29 cellular contexts compared by ENCODE assay signal in genomic region chr4:1953335-1953734, GRCh38. TPM values are rescaled to one million over a fixed set of nuclear protein-coding genes. Genes with fewer than 3 reads are reported as not detected.
A peak's percentile ranks its signal among the peaks of the same experiment; 100 is the strongest.
DNase-seq lines count a peak whose midpoint lies in the region; ATAC-seq, FAIRE-seq and TF ChIP-seq lines count a peak whose summit lies in the region.
"Had no signal": no experiment of that assay in that cellular context is flagged by ENCODE, and none has a peak within 500 bp of the region (broad histone marks: within the 10 kb centered on the region; RNA-seq: fewer than 3 reads in every experiment).

No MANE protein-coding gene starts in this region.

- no peaks in the 10 kb centered on the region; the same call in 1 of the 2 replicates for H4K20me1 ChIP-seq in IMR-90 (ENCODE audit: insufficient read depth, low read length)
- no peaks in the 10 kb centered on the region for H4K20me1 ChIP-seq in K562 (replicated peaks; ENCODE audit: control insufficient read depth, insufficient read depth, low read length)

- H3K9me3 ChIP-seq in IMR-90 (ENCODE audit: control insufficient read depth, insufficient read depth, low read length) (no peaks in the 10 kb centered on the region), K562 (replicated peaks; ENCODE audit: control insufficient read depth, insufficient read depth, low read depth, low read length) (no peaks in the 10 kb centered on the region)
- H3K9me3 ChIP-seq: BE2C, BLaER1 had no signal

- H3K14ac ChIP-seq in IMR-90 (replicated peaks; ENCODE audit: low read depth, low read length), result no peak overlapping the region

- H2BK20ac ChIP-seq in IMR-90 (ENCODE audit: low read depth, low read length), result no peak overlapping the region

- no peak overlapping the region for H3K4me3 ChIP-seq in IMR-90 (ENCODE audit: insufficient read depth, low read depth, low read length)
- no peak overlapping the region for H3K4me3 ChIP-seq in K562
- H3K4me3 ChIP-seq: BLaER1, GM12878 had no signal

- H3K4me3 Mint-ChIP-seq in nephron progenitor cell (no peak overlapping the region), progenitor cell of endocrine pancreas (ENCODE audit: low read depth) (no peak overlapping the region)
- H3K4me3 Mint-ChIP-seq: CD14-positive monocyte; CD4-positive, alpha-beta memory T cell; CD4-positive, CD25-positive, alpha-beta regulatory T cell; CD8-positive, alpha-beta memory T cell had no signal

- no peak overlapping the region for H3K18ac ChIP-seq in IMR-90 (ENCODE audit: low read depth, low read length)

- H3K9ac ChIP-seq in IMR-90 (ENCODE audit: low read depth, low read length) (no peak overlapping the region), K562 (ENCODE audit: insufficient read depth in 1 of 2, low read depth in 2 of 2, low read length in 2 of 2) (no peak overlapping the region)
- H3K9ac ChIP-seq: BLaER1 had no signal

- no peak overlapping the region for H4K5ac ChIP-seq in IMR-90 (ENCODE audit: low read depth, low read length)

- H2BK15ac ChIP-seq in IMR-90 (ENCODE audit: low read depth, low read length), result no peak overlapping the region

- H3K4me1 Mint-ChIP-seq in nephron progenitor cell, result peaks cover 6% of the 10 kb centered on the region
- H3K4me1 Mint-ChIP-seq in progenitor cell of endocrine pancreas (ENCODE audit: low read depth), result no peaks in the 10 kb centered on the region
- H3K4me1 Mint-ChIP-seq: CD14-positive monocyte; CD4-positive, alpha-beta memory T cell; CD4-positive, CD25-positive, alpha-beta regulatory T cell; CD8-positive, alpha-beta memory T cell had no signal

- H3K4ac ChIP-seq in IMR-90 (ENCODE audit: low read depth, low read length), result no peak overlapping the region

- H3K4me2 ChIP-seq in IMR-90 (ENCODE audit: low read depth, low read length) (no peak overlapping the region), K562 (ENCODE audit: insufficient read depth, low read length) (no peak overlapping the region)
- H3K4me2 ChIP-seq: BLaER1 had no signal

- H3K36me3 Mint-ChIP-seq in nephron progenitor cell (ENCODE audit: low read depth) (peaks cover 62% of the 10 kb centered on the region), progenitor cell of endocrine pancreas (ENCODE audit: insufficient read depth) (peaks cover 14% of the 10 kb centered on the region)

- H3K79me2 ChIP-seq in K562 (ENCODE audit: control insufficient read depth, insufficient read depth, low read length), result no peaks in the 10 kb centered on the region

- peak overlapping the region; percentile 31 for H3K27ac Mint-ChIP-seq in nephron progenitor cell
- peak overlapping the region; percentile 37 for H3K27ac Mint-ChIP-seq in progenitor cell of endocrine pancreas
- H3K27ac Mint-ChIP-seq: CD8-positive, alpha-beta memory T cell had no signal

- H3K36me3 ChIP-seq in IMR-90 (ENCODE audit: control insufficient read depth, insufficient read depth, low read length), result peaks cover 37% of the 10 kb centered on the region
- peaks cover 92% of the 10 kb centered on the region for H3K36me3 ChIP-seq in K562 (ENCODE audit: control insufficient read depth, insufficient read depth, low read length)

- TF ChIP-seq CTCF in IMR-90 (conservative IDR thresholded peaks at IDR 0.05; ENCODE audit: low read depth, low read length) (no peak), K562 (IDR thresholded peaks at IDR 0.05 in 2 of 3, conservative IDR thresholded peaks at IDR 0.05 in 1 of 3; ENCODE audit: insufficient read depth in 2 of 3, low read depth in 1 of 3, low read length in 3 of 3) (no peak), nephron progenitor cell (IDR thresholded peaks at IDR 0.05) (no peak), progenitor cell of endocrine pancreas (IDR thresholded peaks at IDR 0.05; ENCODE audit: unreplicated experiment) (no peak)

- TF ChIP-seq RAD21 in IMR-90 (IDR thresholded peaks at IDR 0.05; ENCODE audit: low read length) (no peak), K562 (CRISPR knock-in tag; conservative IDR thresholded peaks at IDR 0.05 in 1 of 2, IDR thresholded peaks at IDR 0.05 in 1 of 2) (no peak)

- H3K9me1 ChIP-seq in IMR-90 (ENCODE audit: insufficient read depth, low read length) (no peaks in the 10 kb centered on the region), K562 (ENCODE audit: control insufficient read depth, insufficient read depth, low read length) (no peaks in the 10 kb centered on the region)

- BruUV-seq in IMR-90 (replicated peaks; lab: Mats Ljungman, UMichigan) (no TSS peak), K562 (replicated peaks; lab: Mats Ljungman, UMichigan) (no TSS peak)

- no peak overlapping the region for H4K8ac ChIP-seq in IMR-90 (ENCODE audit: low read depth in 2 of 2, low read length in 2 of 2)

- H3K27me3 Mint-ChIP-seq in nephron progenitor cell (ENCODE audit: low read depth, poor library complexity) (peaks cover 2% of the 10 kb centered on the region), progenitor cell of endocrine pancreas (no peaks in the 10 kb centered on the region)
- H3K27me3 Mint-ChIP-seq: CD4-positive, alpha-beta memory T cell; CD4-positive, CD25-positive, alpha-beta regulatory T cell; CD8-positive, alpha-beta memory T cell had no signal

- intact Hi-C loops in IMR-90 (cut with micrococcal nuclease) (no loop called here), K562 (cut with micrococcal nuclease) (no loop called here)

- TF ChIP-seq POLR2A in IMR-90 (IDR thresholded peaks at IDR 0.05; ENCODE audit: low read depth, low read length), result no peak
- TF ChIP-seq POLR2A in K562 (conservative IDR thresholded peaks at IDR 0.05), result no peak

- POLR2A ChIA-PET in IMR-90 (lab: Charles Lee; ENCODE audit: unreplicated experiment), result no interaction called here
- POLR2A ChIA-PET in K562 (lab: Yijun Ruan, JAX), result interaction anchor here (1.0 kb wide), 1 partner anchor 8 kb away, joined by 3 read pairs; no protein-coding TSS in a partner anchor

- no peaks in the 10 kb centered on the region for H3K27me3 ChIP-seq in IMR-90 (ENCODE audit: control insufficient read depth, insufficient read depth, low read length)
- no peaks in the 10 kb centered on the region for H3K27me3 ChIP-seq in K562 (ENCODE audit: control insufficient read depth in 2 of 2, insufficient read depth in 2 of 2, low read length in 2 of 2)
- H3K27me3 ChIP-seq: BE2C, BLaER1 had no signal

- peaks cover 4 to 51% of the 10 kb centered on the region in 2 experiments; a peak in 3 of 4 replicates for H3K79me1 ChIP-seq in IMR-90 (ENCODE audit: low read depth in 1 of 2, low read length in 2 of 2)

- FAIRE-seq in K562 (lab: Jason Lieb, UNC), result no peak
- FAIRE-seq: A204.1, GM12878, GM12892, GM18507, GM19239 had no signal

- H2AFZ ChIP-seq in IMR-90 (replicated peaks; ENCODE audit: low read length, poor library complexity) (no peak overlapping the region), K562 (ENCODE audit: low read depth, low read length) (no peak overlapping the region)

- H2AK9ac ChIP-seq in IMR-90 (replicated peaks; ENCODE audit: low read depth, low read length, poor library complexity), result peak overlapping the region; percentile 65

- no peak overlapping the region for H2BK5ac ChIP-seq in IMR-90 (ENCODE audit: low read depth, low read length, poor library complexity, severe bottlenecking)

- no peak overlapping the region for H3K56ac ChIP-seq in IMR-90 (ENCODE audit: extremely low read depth, insufficient read depth, low read length)

- H3K9me3 Mint-ChIP-seq in nephron progenitor cell, result no peaks in the 10 kb centered on the region
- H3K9me3 Mint-ChIP-seq in progenitor cell of endocrine pancreas (ENCODE audit: low read depth), result no peaks in the 10 kb centered on the region
- H3K9me3 Mint-ChIP-seq: CD14-positive monocyte; CD4-positive, alpha-beta memory T cell; CD4-positive, CD25-positive, alpha-beta regulatory T cell; CD8-positive, alpha-beta memory T cell had no signal

- H3K27ac ChIP-seq in IMR-90 (ENCODE audit: insufficient read depth, low read length), result no peak overlapping the region
- H3K27ac ChIP-seq in K562 (ENCODE audit: extremely low read depth, low read depth, low read length), result no peak overlapping the region
- H3K27ac ChIP-seq: BLaER1 had no signal

- no peak for TF ChIP-seq EP300 in K562 (IDR thresholded peaks at IDR 0.05; ENCODE audit: low read length)

- ATAC-seq in IMR-90 (ENCODE audit: low read depth), result no peak
- no peak for ATAC-seq in K562
- ATAC-seq: GM12878 had no signal

- CTCF ChIA-PET in IMR-90 (lab: Yijun Ruan, JAX), result no interaction called here
- CTCF ChIA-PET in K562 (lab: Yijun Ruan, JAX; ENCODE audit: low intra/inter-chr PET ratio), result interaction anchor here (0.7 kb wide), 1 partner anchor 37 kb away, joined by 3 read pairs; no protein-coding TSS in a partner anchor

- H3K4me1 ChIP-seq in IMR-90 (ENCODE audit: control insufficient read depth, insufficient read depth, low read length) (peaks cover 5% of the 10 kb centered on the region; the same call in 1 of the 2 replicates), K562 (replicated peaks in 1 of 2; ENCODE audit: control insufficient read depth in 2 of 2, insufficient read depth in 2 of 2, low read length in 2 of 2) (peaks cover 0 to 5% of the 10 kb centered on the region in 2 experiments; a peak in 1 of 5 replicates)
- H3K4me1 ChIP-seq: BE2C, BLaER1 had no signal

- no peak overlapping the region for H3K23ac ChIP-seq in IMR-90 (ENCODE audit: low read depth, low read length)

- dilution Hi-C loops in IMR-90 (cut with HindIII; ENCODE audit: low sequenced_read_pairs, unreplicated experiment), result no loop called here

- no peak overlapping the region for H4K91ac ChIP-seq in IMR-90 (ENCODE audit: insufficient read depth, low read depth, low read length)

- H2BK120ac ChIP-seq in IMR-90 (ENCODE audit: low read depth, low read length), result no peak overlapping the region

- H2AK5ac ChIP-seq in IMR-90 (ENCODE audit: low read depth, low read length), result no peak overlapping the region

- in situ Hi-C loops in IMR-90 (cut with MboI; ENCODE audit: low sequenced_read_pairs), result no loop called here
- in situ Hi-C loops in K562 (cut with MboI), result no loop called here

- WGBS in IMR-90 (ENCODE audit: extremely low coverage in 2 of 2, insufficient read length in 1 of 2), 2 experiments, result no CpG with 5 or more reads among the region's 9 CpGs
- WGBS in K562 (ENCODE audit: insufficient coverage, low coverage, missing lambda C conversion rate), result 94% methylated on average over 9 of the region's 9 CpGs

- DNase-seq in IMR-90 (no peak), K562 (ENCODE audit: extremely low read depth in 1 of 4, low spot score in 3 of 4) (no peak), nephron progenitor cell (no peak), progenitor cell of endocrine pancreas (ENCODE audit: low spot score, unreplicated experiment) (no peak), NCI-H82 (lab: John Stamatoyannopoulos, UW) (no peak), NAMALWA (ENCODE audit: low spot score) (no peak), GM19238 (ENCODE audit: insufficient read length, low spot score) (no peak)
- DNase-seq: 8988T; ACHN; BE2C; C1 segment of cervical spinal cord; CD4-positive, alpha-beta memory T cell; CD4-positive, CD25-positive, alpha-beta regulatory T cell; CD8-positive, alpha-beta memory T cell; COR-L47; DMS 273 treated with DMSO at 0.1 percent for 48 hours; DMS153; DMS53; DMS79; DND-41; EL; GDM1 had no signal

RNA-seq across cellular contexts. Expression of gene NELFA, which starts 55.4 kb away (rescaled TPM):
- total RNA-seq in IMR-90 (2012; rRNA removed) (4.3 and 5.8 TPM in 2 replicates), K562 (2014; rRNA removed) (29.1 and 33.3 TPM in 2 replicates), K562 (2014; rRNA removed; fragmentation: Illumina TruSeq; extraction: Trizol) (10.6 and 12.0 TPM in 2 replicates), K562 (2015; rRNA removed; fragmentation: Illumina TruSeq; extraction: Trizol) (16.4 and 18.9 TPM in 2 replicates), K562 (2021) (59.6 and 63.0 TPM in 2 replicates), progenitor cell of endocrine pancreas (52.5 and 54.2 TPM in 2 replicates)
- polyA plus RNA-seq in IMR-90 (2012; rRNA removed) (21.9 and 23.4 TPM in 2 replicates), K562 (2011; rRNA removed) (12.9 and 28.3 TPM in 2 replicates), K562 (2014; fragmentation: Illumina TruSeq; extraction: Trizol) (14.8 and 32.1 TPM in 2 replicates), K562 (2014; fragmentation: Nextera tagmentation; extraction: Ambion mirVana) (1 to 10 TPM in 1 of 2 experiments, under 1 TPM in 1; 0.76 to 1.4 TPM), K562 (2014; rRNA removed) (33.6 and 36.5 TPM in 2 replicates)
- polyA plus RNA-seq in IMR-90 (2012; cell fraction: cytosol; rRNA removed), result 15.8 and 24.7 TPM in 2 replicates
- polyA plus RNA-seq in IMR-90 (2012; cell fraction: nucleus; rRNA removed; ENCODE audit: low replicate concordance), result 32.1 and 61.2 TPM in 2 replicates
- total RNA-seq in K562 (2011; cell fraction: chromatin; rRNA removed; ENCODE audit: low replicate concordance), result 38.8 and 78.3 TPM in 2 replicates
- total RNA-seq in K562 (2011; cell fraction: nucleolus; rRNA removed), result 62.0 and 74.4 TPM in 2 replicates
- 44.5 and 47.7 TPM in 2 replicates for total RNA-seq in K562 (2011; cell fraction: nucleoplasm; rRNA removed)
- polyA plus RNA-seq in K562 (2011; cell fraction: cytosol; rRNA removed), result 19.0 and 31.9 TPM in 2 replicates
- 59.7 and 83.0 TPM in 2 replicates for polyA plus RNA-seq in K562 (2011; cell fraction: nucleus; rRNA removed)
- 44.5 and 46.5 TPM in 2 replicates for polyA plus RNA-seq in K562 (2012)
- polyA minus RNA-seq in K562 (2011; rRNA and poly(A)+ RNA removed), result 7.8 and 9.9 TPM in 2 replicates
- polyA minus RNA-seq in K562 (2011; cell fraction: cytosol; rRNA and poly(A)+ RNA removed), result 26.9 and 38.7 TPM in 2 replicates
- polyA minus RNA-seq in K562 (2011; cell fraction: nucleus; rRNA and poly(A)+ RNA removed), result 48.3 and 117 TPM in 2 replicates
